ENCODE assay signal across 26 cellular contexts in the genomic region with DNA sequence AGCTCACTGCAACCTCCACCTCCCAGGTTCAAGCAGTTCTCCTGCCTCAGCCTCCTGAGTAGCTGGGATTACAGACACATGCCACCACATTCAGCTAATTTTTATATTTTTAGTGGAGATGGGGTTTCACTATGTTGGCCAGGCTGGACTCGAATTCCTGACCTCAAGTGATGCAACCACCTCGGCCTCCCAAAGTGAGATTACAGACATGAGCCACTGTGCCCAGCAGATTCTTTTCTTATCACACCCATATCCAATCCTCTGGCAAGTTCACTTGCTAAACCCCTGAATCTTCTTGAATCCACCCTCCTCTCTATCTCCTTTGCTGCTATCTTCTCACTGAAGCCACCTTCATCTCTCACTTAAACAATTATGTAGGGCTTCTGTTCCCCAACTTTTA. TPM values are rescaled to one million over a fixed set of nuclear protein-coding genes. Genes with fewer than 3 reads are reported as not detected.
"Had no signal": no experiment of that assay in that cellular context is flagged by ENCODE, and none has a peak within 500 bp of the region (broad histone marks: within the 10 kb centered on the region; RNA-seq: fewer than 3 reads in every experiment).

No MANE protein-coding gene starts in this region.

- H3K4me1 ChIP-seq: foreskin keratinocyte, lower lobe of right lung, neural progenitor cell, transverse colon had no signal

- H3K36me3 ChIP-seq: lower lobe of right lung, neural progenitor cell, ovary, thoracic aorta, transverse colon had no signal

- H3K27me3 ChIP-seq: esophagus muscularis mucosa, foreskin keratinocyte, neural progenitor cell, ovary, transverse colon had no signal

- H3K9me3 ChIP-seq: esophagus muscularis mucosa, left ventricle myocardium inferior, lower lobe of right lung, ovary, thoracic aorta, transverse colon had no signal

- H3K4me3 Mint-ChIP-seq: immature natural killer cell; natural killer cell treated with Interleukin-12 subunit alpha and Interleukin-12 subunit beta and Interleukin-15 and Interleukin-18, amount 100 ng/mL, for 72 hours; neural progenitor cell; stimulated activated effector memory CD8-positive, alpha-beta T cell treated with anti-CD3 and anti-CD28 coated beads, Interleukin-12 subunit alpha, Interleukin-12 subunit beta, amount 100 ng/mL, for 72 hours; stimulated activated naive CD8-positive, alpha-beta T cell treated with anti-CD3 and anti-CD28 coated beads, Interleukin-15, Interleukin-2, amounts not matched to agents 100 ng/mL and 50 ng/mL, for 24 hours had no signal

- H3K9me3 Mint-ChIP-seq: immature natural killer cell; natural killer cell treated with Interleukin-12 subunit alpha and Interleukin-12 subunit beta and Interleukin-15 and Interleukin-18, amount 100 ng/mL, for 72 hours; neural progenitor cell; stimulated activated effector memory CD8-positive, alpha-beta T cell treated with anti-CD3 and anti-CD28 coated beads, Interleukin-12 subunit alpha, Interleukin-12 subunit beta, amount 100 ng/mL, for 72 hours; stimulated activated naive CD8-positive, alpha-beta T cell treated with anti-CD3 and anti-CD28 coated beads, Interleukin-15, Interleukin-2, amounts not matched to agents 100 ng/mL and 50 ng/mL, for 24 hours had no signal

- H3K27ac ChIP-seq: esophagus muscularis mucosa, foreskin keratinocyte, left ventricle myocardium inferior, lower lobe of right lung, neural progenitor cell, ovary, thoracic aorta, transverse colon had no signal

- H3K4me1 Mint-ChIP-seq: immature natural killer cell had no signal

- H3K4me3 ChIP-seq: esophagus muscularis mucosa, left ventricle myocardium inferior, lower lobe of right lung, neural progenitor cell, ovary, thoracic aorta, transverse colon had no signal

- DNase-seq: effector memory CD4-positive, alpha-beta T cell; foreskin keratinocyte; immature natural killer cell; kidney; left cardiac atrium; left ventricle myocardium inferior; lower lobe of right lung; mesenchymal stem cell; midbrain; nucleus accumbens; ovary; right cardiac atrium; small intestine; stimulated activated CD4-positive, alpha-beta T cell treated with anti-CD3 and anti-CD28 coated beads, Interleukin-12 subunit alpha, Interleukin-12 subunit beta, amount 100 ng/mL, for 4 hours; stimulated activated CD4-positive, alpha-beta T cell treated with anti-CD3 and anti-CD28 coated beads, Interleukin-2, amount 100 ng/mL, for 48 hours; stimulated activated CD8-positive, alpha-beta memory T cell treated with anti-CD3 and anti-CD28 coated beads, Interleukin-4, amount 100 ng/mL, for 48 hours; transverse colon had no signal

- H3K36me3 Mint-ChIP-seq: natural killer cell treated with Interleukin-12 subunit alpha and Interleukin-12 subunit beta and Interleukin-15 and Interleukin-18, amount 100 ng/mL, for 72 hours; neural progenitor cell; stimulated activated effector memory CD8-positive, alpha-beta T cell treated with anti-CD3 and anti-CD28 coated beads, Interleukin-12 subunit alpha, Interleukin-12 subunit beta, amount 100 ng/mL, for 72 hours had no signal

- ATAC-seq: foreskin keratinocyte; left cardiac atrium; lower lobe of right lung; natural killer cell treated with Interleukin-12 subunit alpha and Interleukin-12 subunit beta and Interleukin-15 and Interleukin-18, amount 100 ng/mL, for 72 hours; right cardiac atrium; stimulated activated effector memory CD8-positive, alpha-beta T cell treated with anti-CD3 and anti-CD28 coated beads, Interleukin-12 subunit alpha, Interleukin-12 subunit beta, amount 100 ng/mL, for 72 hours had no signal

- H3K27me3 Mint-ChIP-seq: natural killer cell treated with Interleukin-12 subunit alpha and Interleukin-12 subunit beta and Interleukin-15 and Interleukin-18, amount 100 ng/mL, for 72 hours; stimulated activated naive CD8-positive, alpha-beta T cell treated with anti-CD3 and anti-CD28 coated beads, Interleukin-15, Interleukin-2, amounts not matched to agents 100 ng/mL and 50 ng/mL, for 24 hours had no signal

- H3K27ac Mint-ChIP-seq: immature natural killer cell; neural progenitor cell; stimulated activated effector memory CD8-positive, alpha-beta T cell treated with anti-CD3 and anti-CD28 coated beads, Interleukin-12 subunit alpha, Interleukin-12 subunit beta, amount 100 ng/mL, for 72 hours; stimulated activated naive CD8-positive, alpha-beta T cell treated with anti-CD3 and anti-CD28 coated beads, Interleukin-15, Interleukin-2, amounts not matched to agents 100 ng/mL and 50 ng/mL, for 24 hours had no signal

RNA-seq across cellular contexts. Expression of gene SYNGR4, which starts 18.0 kb away (rescaled TPM):
- total RNA-seq: esophagus muscularis mucosa, kidney, left cardiac atrium, left ventricle myocardium inferior, lower lobe of right lung, ovary, posterior vena cava, right cardiac atrium, subcutaneous adipose tissue, thoracic aorta, transverse colon, urinary bladder had no signal
